16 cellular contexts compared by ENCODE assay signal in the genomic region with DNA sequence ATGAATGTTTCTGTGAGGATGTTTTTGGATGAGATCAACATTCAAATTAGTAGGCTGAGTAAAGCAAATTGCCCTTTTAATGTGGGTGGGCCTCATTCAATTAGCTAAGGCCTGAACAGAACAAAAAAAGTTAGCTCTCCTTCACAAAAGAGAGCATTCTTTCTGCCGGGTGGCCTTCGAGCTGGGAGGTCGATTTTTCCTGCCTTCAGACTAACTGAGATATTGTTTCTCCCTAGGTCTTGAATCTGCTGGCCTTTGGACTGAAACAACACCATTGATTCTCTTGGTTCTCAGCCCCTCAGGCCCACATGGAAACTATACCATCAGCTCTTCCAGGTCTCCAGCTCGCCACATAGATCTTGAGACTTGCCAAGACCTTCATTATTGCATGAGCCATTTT. TPM values are rescaled to one million over a fixed set of nuclear protein-coding genes. Genes with fewer than 3 reads are reported as not detected.
A peak's percentile ranks its signal among the peaks of the same experiment; 100 is the strongest.
DNase-seq lines count a peak whose midpoint lies in the region; ATAC-seq and TF ChIP-seq lines count a peak whose summit lies in the region.
"Had no signal": no experiment of that assay in that cellular context is flagged by ENCODE, and none has a peak within 500 bp of the region (broad histone marks: within the 10 kb centered on the region; RNA-seq: fewer than 3 reads in every experiment).

No MANE protein-coding gene starts in this region.

- H3K27ac Mint-ChIP-seq in WTC11 (no peak overlapping the region), nephron (peak overlapping the region in 2 of 3 experiments; percentile 7 to 67)
- H3K27ac Mint-ChIP-seq: CD4-positive, CD25-positive, alpha-beta regulatory T cell had no signal

- POLR2A ChIA-PET in WTC11 (lab: Charles Lee): no interaction called here

- DNase-seq in COLO829 (ENCODE audit: low spot score) (peak; percentile 48), WTC11 (ENCODE audit: low spot score) (no peak), NCI-H2107 treated with DMSO at 0.1 percent for 48 hours (lab: John Stamatoyannopoulos, UW; ENCODE audit: unreplicated experiment) (no peak), NCI-H2107 (lab: John Stamatoyannopoulos, UW) (no peak)
- no peak for DNase-seq in stimulated activated CD4-positive, alpha-beta T cell treated with anti-CD3 and anti-CD28 coated beads, Interleukin-2, amount 100 ng/mL, for 48 hours
- DNase-seq in activated T-cell treated with anti-CD3 and anti-CD28 coated beads, Interleukin-2, amount 50 U/mL, for 1 hour: no peak
- DNase-seq: ACHN; Calu3; CD4-positive, CD25-positive, alpha-beta regulatory T cell; DMS79; GOT3 had no signal

- H3K36me3 Mint-ChIP-seq in WTC11: no peaks in the 10 kb centered on the region
- no peaks in the 10 kb centered on the region for H3K36me3 Mint-ChIP-seq in nephron (ENCODE audit: low read depth)
- H3K36me3 Mint-ChIP-seq: CD4-positive, CD25-positive, alpha-beta regulatory T cell had no signal

- 0 out of 2 replicates have a peak overlapping the region, but pooled peaks have one; percentile 31 for H3K27ac ChIP-seq in HUES64 (ENCODE audit: low read depth, low read length)
- H3K27ac ChIP-seq: BLaER1 treated with 17β-estradiol and CSF1 and Interleukin-3, amounts not matched to agents 10 nM and 100 nM had no signal

- peak overlapping the region; percentile 8; the same call in 1 of the 2 replicates for H3K9ac ChIP-seq in HUES64 (ENCODE audit: low read depth, low read length)
- H3K9ac ChIP-seq: BLaER1 treated with 17β-estradiol and CSF1 and Interleukin-3, amounts not matched to agents 10 nM and 100 nM had no signal

- H3K4me1 Mint-ChIP-seq in WTC11: peaks cover 33% of the 10 kb centered on the region
- H3K4me1 Mint-ChIP-seq in nephron: peaks cover 47% of the 10 kb centered on the region
- H3K4me1 Mint-ChIP-seq: CD4-positive, CD25-positive, alpha-beta regulatory T cell had no signal

- no peaks in the 10 kb centered on the region for H3K27me3 ChIP-seq in HUES64 (ENCODE audit: insufficient read depth, low read length)
- H3K27me3 ChIP-seq: BLaER1 treated with 17β-estradiol and CSF1 and Interleukin-3, amounts not matched to agents 10 nM and 100 nM had no signal

- H3K27me3 Mint-ChIP-seq in WTC11 (ENCODE audit: low read depth) (no peaks in the 10 kb centered on the region), nephron (ENCODE audit: low read depth) (no peaks in the 10 kb centered on the region)
- H3K27me3 Mint-ChIP-seq: CD4-positive, CD25-positive, alpha-beta regulatory T cell had no signal

- H3K4me3 Mint-ChIP-seq in WTC11 (no peak overlapping the region), nephron (no peak overlapping the region)
- H3K4me3 Mint-ChIP-seq: CD4-positive, CD25-positive, alpha-beta regulatory T cell had no signal

- H3K36me3 ChIP-seq in HUES64 (ENCODE audit: insufficient read depth, low read length): no peaks in the 10 kb centered on the region
- H3K36me3 ChIP-seq: BLaER1 treated with 17β-estradiol and CSF1 and Interleukin-3, amounts not matched to agents 10 nM and 100 nM; HAP-1 had no signal

- no peaks in the 10 kb centered on the region for H3K9me3 Mint-ChIP-seq in WTC11
- peaks cover 2% of the 10 kb centered on the region for H3K9me3 Mint-ChIP-seq in nephron

- WGBS in HUES64: 65% methylated on average over 4 of the region's 4 CpGs

- H3K4me1 ChIP-seq in HUES64 (ENCODE audit: insufficient read depth, low read length): peaks cover 32% of the 10 kb centered on the region
- H3K4me1 ChIP-seq: BLaER1 treated with 17β-estradiol and CSF1 and Interleukin-3, amounts not matched to agents 10 nM and 100 nM; HAP-1 had no signal

- H3K4me3 ChIP-seq in HUES64 (ENCODE audit: low read length): no peak overlapping the region
- H3K4me3 ChIP-seq: BLaER1 treated with 17β-estradiol and CSF1 and Interleukin-3, amounts not matched to agents 10 nM and 100 nM; HAP-1 had no signal

- ATAC-seq in WTC11: peak; percentile 67

- CTCF ChIA-PET in WTC11 (lab: Charles Lee): no interaction called here

- no peak for TF ChIP-seq CTCF in WTC11 (IDR thresholded peaks at IDR 0.05)
- TF ChIP-seq CTCF in nephron (IDR thresholded peaks at IDR 0.05; ENCODE audit: unreplicated experiment in 3 of 3): no peak

- no peaks in the 10 kb centered on the region for H3K9me3 ChIP-seq in HUES64 (ENCODE audit: insufficient read depth, low read depth, low read length)
- H3K9me3 ChIP-seq: BLaER1 treated with 17β-estradiol and CSF1 and Interleukin-3, amounts not matched to agents 10 nM and 100 nM; HAP-1 had no signal

TF ChIP-seq in WTC11, 78 proteins besides CTCF, POLR2A, EP300 and RAD21:
- TF ChIP-seq, protein P1, sequence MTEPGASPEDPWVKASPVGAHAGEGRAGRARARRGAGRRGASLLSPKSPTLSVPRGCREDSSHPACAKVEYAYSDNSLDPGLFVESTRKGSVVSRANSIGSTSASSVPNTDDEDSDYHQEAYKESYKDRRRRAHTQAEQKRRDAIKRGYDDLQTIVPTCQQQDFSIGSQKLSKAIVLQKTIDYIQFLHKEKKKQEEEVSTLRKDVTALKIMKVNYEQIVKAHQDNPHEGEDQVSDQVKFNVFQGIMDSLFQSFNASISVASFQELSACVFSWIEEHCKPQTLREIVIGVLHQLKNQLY (CRISPR knock-in tag; IDR thresholded peaks at IDR 0.05): no peak
- no peak for TF ChIP-seq GABPB1 (CRISPR knock-in tag; IDR thresholded peaks at IDR 0.05)
- no peak for TF ChIP-seq ZNF396 (CRISPR knock-in tag; IDR thresholded peaks at IDR 0.05; ENCODE audit: borderline replicate concordance)
- TF ChIP-seq, protein P2, sequence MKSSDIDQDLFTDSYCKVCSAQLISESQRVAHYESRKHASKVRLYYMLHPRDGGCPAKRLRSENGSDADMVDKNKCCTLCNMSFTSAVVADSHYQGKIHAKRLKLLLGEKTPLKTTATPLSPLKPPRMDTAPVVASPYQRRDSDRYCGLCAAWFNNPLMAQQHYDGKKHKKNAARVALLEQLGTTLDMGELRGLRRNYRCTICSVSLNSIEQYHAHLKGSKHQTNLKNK (CRISPR knock-in tag; IDR thresholded peaks at IDR 0.05): no peak
- TF ChIP-seq, protein P3, sequence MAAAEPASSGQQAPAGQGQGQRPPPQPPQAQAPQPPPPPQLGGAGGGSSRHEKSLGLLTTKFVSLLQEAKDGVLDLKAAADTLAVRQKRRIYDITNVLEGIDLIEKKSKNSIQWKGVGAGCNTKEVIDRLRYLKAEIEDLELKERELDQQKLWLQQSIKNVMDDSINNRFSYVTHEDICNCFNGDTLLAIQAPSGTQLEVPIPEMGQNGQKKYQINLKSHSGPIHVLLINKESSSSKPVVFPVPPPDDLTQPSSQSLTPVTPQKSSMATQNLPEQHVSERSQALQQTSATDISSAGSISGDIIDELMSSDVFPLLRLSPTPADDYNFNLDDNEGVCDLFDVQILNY (CRISPR knock-in tag; IDR thresholded peaks at IDR 0.05): no peak

RNA-seq across cellular contexts. Expression of a gene that starts 29.1 kb away (rescaled TPM):
- polyA plus RNA-seq in HUES64 (2013, experiment 1 of 2): 4.8 TPM
- 7.1 TPM for polyA plus RNA-seq in HUES64 (2013, experiment 2 of 2)
- 2.8 to 3.6 TPM (median 3.0 TPM) in 3 replicates for total RNA-seq in WTC11 (2021)
- total RNA-seq: A172, Calu3 had no signal
- polyA plus RNA-seq: CD4-positive, CD25-positive, alpha-beta regulatory T cell had no signal
